Comparison of ENCODE assay signal across 17 cellular contexts in the genomic region with DNA sequence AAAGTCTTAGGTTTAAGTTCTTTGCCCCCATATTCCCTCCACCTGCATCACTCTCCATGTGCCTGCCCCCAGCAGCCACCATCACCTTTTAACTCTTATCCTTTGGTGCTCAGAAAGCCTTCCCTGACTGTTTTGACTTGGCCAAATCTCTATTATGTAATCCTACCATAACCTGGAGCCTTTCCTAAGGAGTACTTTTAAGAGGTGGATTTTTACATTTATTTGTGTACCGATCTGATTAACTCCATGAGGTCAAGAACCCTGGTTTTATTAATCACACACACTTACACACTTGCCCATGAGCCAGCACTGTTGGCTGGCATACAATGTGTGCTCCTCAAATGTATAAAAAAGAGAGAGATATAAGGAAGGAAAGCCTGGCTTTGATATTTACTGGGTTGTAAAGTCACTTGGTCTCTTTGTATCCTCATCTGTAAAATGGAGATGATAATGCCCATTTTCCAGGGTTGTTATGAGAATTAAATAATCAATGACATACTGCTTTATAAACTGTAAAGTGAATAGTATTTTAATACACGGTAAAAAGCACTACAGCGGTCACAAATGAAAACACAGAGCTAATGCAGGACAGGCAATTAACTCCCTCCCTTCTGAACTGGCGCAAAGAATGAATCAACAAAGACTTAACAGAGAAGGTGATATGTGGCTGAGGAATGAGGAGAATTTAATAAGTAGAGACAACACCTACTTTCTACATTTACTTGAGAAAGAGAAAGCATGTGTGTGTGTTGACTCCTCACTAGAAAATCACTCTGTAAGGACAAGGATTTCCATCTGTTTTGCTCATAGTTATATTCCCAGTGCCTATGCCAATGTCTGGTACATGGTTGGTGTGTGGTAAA. TPM values are rescaled to one million over a fixed set of nuclear protein-coding genes. Genes with fewer than 3 reads are reported as not detected.
"Had no signal": no experiment of that assay in that cellular context is flagged by ENCODE, and none has a peak within 500 bp of the region (broad histone marks: within the 10 kb centered on the region; RNA-seq: fewer than 3 reads in every experiment).

No MANE protein-coding gene starts in this region.

- H3K27me3 ChIP-seq: esophagus muscularis mucosa had no signal

- H3K4me1 ChIP-seq: esophagus muscularis mucosa had no signal

- H3K4me3 ChIP-seq: esophagus muscularis mucosa, mucosa of descending colon had no signal

- H3K27ac ChIP-seq: esophagus muscularis mucosa had no signal

- DNase-seq: activated CD4-positive, alpha-beta memory T cell treated with anti-CD3 and anti-CD28 coated beads, Interleukin-2, amount 10 ng/mL, durations not matched to agents 7 days and 5 days; activated CD4-positive, CD25-positive, alpha-beta regulatory T cell treated with anti-CD3 and anti-CD28 coated beads, Interleukin-2, amount 50 U/mL, for 72 hours; activated naive CD4-positive, alpha-beta T cell treated with Interleukin-2 at 50 U/mL for 16 hours; caudate nucleus; cortex of kidney; left cardiac atrium; mammary epithelial cell; mucosa of descending colon; natural killer cell; occipital lobe; stimulated activated CD4-positive, alpha-beta T cell treated with anti-CD3 and anti-CD28 coated beads, Interleukin-15, amount 100 ng/mL, for 24 hours; stimulated activated CD4-positive, alpha-beta T cell treated with anti-CD3 and anti-CD28 coated beads, Interleukin-4, amount 100 ng/mL, for 4 hours; stimulated activated naive CD8-positive, alpha-beta T cell treated with anti-CD3 and anti-CD28 coated beads, Interleukin-15, amount 100 ng/mL, for 72 hours; SW 1271; T-helper 9 cell had no signal

- H3K36me3 ChIP-seq: esophagus muscularis mucosa had no signal

- H3K9me3 ChIP-seq: esophagus muscularis mucosa, mucosa of descending colon had no signal

- ATAC-seq: left cardiac atrium; mucosa of descending colon; natural killer cell; stimulated activated naive CD8-positive, alpha-beta T cell treated with anti-CD3 and anti-CD28 coated beads, Interleukin-15, amount 100 ng/mL, for 72 hours had no signal

RNA-seq across cellular contexts. Expression of gene ATP13A4, which starts 45.4 kb away (rescaled TPM):
- total RNA-seq: fibroblast of villous mesenchyme had no signal
